In genomic region chr11:85663781-85664560, GRCh38 we compare ENCODE assay signal across 1 cellular context.
TF ChIP-seq lines count a peak whose summit lies in the region.

No MANE protein-coding gene starts in this region.

TF ChIP-seq in K562, 482 proteins besides CTCF, POLR2A, EP300 and RAD21 (continued from another document and continues in another):
- no peak for TF ChIP-seq HMGXB4 (CRISPR knock-in tag; IDR thresholded peaks at IDR 0.05)
- TF ChIP-seq ERF (CRISPR knock-in tag; IDR thresholded peaks at IDR 0.05): 0 out of 2 replicates have a peak, but pooled peaks have one; percentile 28
- no peak for TF ChIP-seq NFE2 (IDR thresholded peaks at IDR 0.05; ENCODE audit: low read depth)
- TF ChIP-seq ZMIZ1 (IDR thresholded peaks at IDR 0.05; ENCODE audit: low read depth in 2 of 2, low read length in 2 of 2): no peak
- TF ChIP-seq ZNF77 (CRISPR knock-in tag; IDR thresholded peaks at IDR 0.05): no peak
- no peak for TF ChIP-seq ELF4 (CRISPR knock-in tag; IDR thresholded peaks at IDR 0.05)
- TF ChIP-seq E2F8 (IDR thresholded peaks at IDR 0.05; ENCODE audit: low read depth, partially characterized antibody): no peak
- no peak for TF ChIP-seq CEBPG (CRISPR knock-in tag; IDR thresholded peaks at IDR 0.05)
- TF ChIP-seq CEBPG (tag; conservative IDR thresholded peaks at IDR 0.05 in 1 of 2, IDR thresholded peaks at IDR 0.05 in 1 of 2): no peak
- no peak for TF ChIP-seq SAFB2 (IDR thresholded peaks at IDR 0.05; ENCODE audit: borderline replicate concordance, low read depth, low read length, severe bottlenecking)
- no peak for TF ChIP-seq PTTG1 (tag; IDR thresholded peaks at IDR 0.05; ENCODE audit: low read depth)
- TF ChIP-seq MXD1 (CRISPR knock-in tag; IDR thresholded peaks at IDR 0.05; ENCODE audit: borderline replicate concordance, poor library complexity, severe bottlenecking): no peak
- TF ChIP-seq POLR2G (IDR thresholded peaks at IDR 0.05; ENCODE audit: low read depth, low read length): no peak
- TF ChIP-seq CEBPZ (IDR thresholded peaks at IDR 0.05; ENCODE audit: borderline replicate concordance, low read depth, low read length): no peak
- no peak for TF ChIP-seq ZNF277 (CRISPR knock-in tag; IDR thresholded peaks at IDR 0.05; ENCODE audit: borderline replicate concordance)
- TF ChIP-seq NFIX (CRISPR knock-in tag; IDR thresholded peaks at IDR 0.05; ENCODE audit: low read depth): no peak
- TF ChIP-seq TARDBP (IDR thresholded peaks at IDR 0.05): no peak; the same call in 1 of the 2 replicates
- no peak for TF ChIP-seq NCOA6 (IDR thresholded peaks at IDR 0.05)
- TF ChIP-seq PURB (CRISPR knock-in tag; IDR thresholded peaks at IDR 0.05; ENCODE audit: low read depth): no peak
- TF ChIP-seq CBFB (CRISPR knock-in tag; IDR thresholded peaks at IDR 0.05): no peak
- peak in 1 of 2 experiments; percentile 91; a peak in 3 of 4 replicates for TF ChIP-seq SIN3A (IDR thresholded peaks at IDR 0.05; ENCODE audit: borderline replicate concordance in 2 of 2, control insufficient read depth in 1 of 2, low read depth in 2 of 2, low read length in 2 of 2)
- TF ChIP-seq RFX5 (IDR thresholded peaks at IDR 0.05; ENCODE audit: low read depth, low read length): no peak
- no peak for TF ChIP-seq NR1H2 (CRISPR knock-in tag; IDR thresholded peaks at IDR 0.05)
- TF ChIP-seq ASH1L (IDR thresholded peaks at IDR 0.05; ENCODE audit: borderline replicate concordance, low read depth, partially characterized antibody): no peak
- TF ChIP-seq KLF6 (CRISPR knock-in tag; IDR thresholded peaks at IDR 0.05; ENCODE audit: borderline replicate concordance): no peak
- no peak for TF ChIP-seq ZBTB12 (CRISPR knock-in tag; IDR thresholded peaks at IDR 0.05)
- no peak for TF ChIP-seq PHF20 (IDR thresholded peaks at IDR 0.05; ENCODE audit: partially characterized antibody)
- TF ChIP-seq ZNF79 (CRISPR knock-in tag; IDR thresholded peaks at IDR 0.05; ENCODE audit: low read depth): no peak
- no peak for TF ChIP-seq ZNF696 (CRISPR knock-in tag; conservative IDR thresholded peaks at IDR 0.05)
- TF ChIP-seq ZZZ3 (IDR thresholded peaks at IDR 0.05): no peak
- TF ChIP-seq U2AF1 (optimal IDR thresholded peaks at IDR 0.05; ENCODE audit: low read depth, low read length): no peak
- TF ChIP-seq CUX1 (CRISPR knock-in tag; IDR thresholded peaks at IDR 0.05): no peak
- no peak for TF ChIP-seq SRSF9 (IDR thresholded peaks at IDR 0.05; ENCODE audit: borderline replicate concordance, low read depth, low read length)
- TF ChIP-seq POLR2AphosphoS2 (IDR thresholded peaks at IDR 0.05; ENCODE audit: low read length): no peak
- 0 out of 2 replicates have a peak, but pooled peaks have one; percentile 30 for TF ChIP-seq TOE1 (IDR thresholded peaks at IDR 0.05; ENCODE audit: borderline replicate concordance)
- TF ChIP-seq TOE1 (CRISPR knock-in tag; IDR thresholded peaks at IDR 0.05; ENCODE audit: borderline replicate concordance, low read depth): no peak
- peak; percentile 22; the same call in 1 of the 2 replicates for TF ChIP-seq NR2C2 (CRISPR knock-in tag; IDR thresholded peaks at IDR 0.05)
- no peak for TF ChIP-seq NR2C2 (tag; IDR thresholded peaks at IDR 0.05)
- no peak for TF ChIP-seq GTF2E2 (tag; IDR thresholded peaks at IDR 0.05)
- TF ChIP-seq ZFP91 (CRISPR knock-in tag; IDR thresholded peaks at IDR 0.05): no peak
